Comparison of ENCODE assay signal across 22 cellular contexts in the genomic region with DNA sequence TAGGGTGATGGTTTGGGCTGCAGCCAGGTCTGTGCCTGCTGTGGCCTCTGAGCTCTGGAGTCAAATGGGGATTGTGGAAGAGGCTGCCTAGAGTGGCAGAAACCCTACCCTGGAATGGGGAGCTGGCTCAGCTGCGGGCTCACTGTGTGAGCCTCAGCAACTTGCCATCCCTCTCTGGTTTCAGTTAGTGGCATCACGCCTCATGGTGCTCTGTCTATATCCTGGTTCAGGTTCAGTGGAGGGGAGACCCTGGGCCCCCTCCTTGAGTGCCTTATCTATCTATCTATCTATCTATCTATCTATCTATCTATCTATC.
"Had no signal": no experiment of that assay in that cellular context is flagged by ENCODE, and none has a peak within 500 bp of the region (broad histone marks: within the 10 kb centered on the region; RNA-seq: fewer than 3 reads in every experiment).

No MANE protein-coding gene starts in this region.

- H3K9me3 ChIP-seq: SJSA1 had no signal

- H3K27ac ChIP-seq: HL-60, SJSA1, SK-N-MC had no signal

- H3K4me1 ChIP-seq: SJSA1 had no signal

- DNase-seq: KBM-7, MV-4-11, NCI-H1048, NCI-H1105 treated with DMSO at 0.1 percent for 48 hours, NCI-H1417 treated with DMSO at 0.1 percent for 48 hours, NCI-H146, NCI-H1694 treated with DMSO at 0.1 percent for 48 hours, NCI-H1930, NCI-H2081, NCI-H2107, NCI-H2227 treated with DMSO at 0.1 percent for 48 hours, NCI-H446, NCI-H510A, NCI-H524 treated with DMSO at 0.1 percent for 48 hours, NCI-H69, NCI-H774, Right ventricle myocardium superior, RPMI8226, SIG-M5 had no signal

- H3K36me3 ChIP-seq: SJSA1 had no signal

- H3K4me3 ChIP-seq: SJSA1, SK-N-MC had no signal

- H3K27me3 ChIP-seq: SJSA1 had no signal
